ENCODE assay signal across 24 cellular contexts in the genomic region with DNA sequence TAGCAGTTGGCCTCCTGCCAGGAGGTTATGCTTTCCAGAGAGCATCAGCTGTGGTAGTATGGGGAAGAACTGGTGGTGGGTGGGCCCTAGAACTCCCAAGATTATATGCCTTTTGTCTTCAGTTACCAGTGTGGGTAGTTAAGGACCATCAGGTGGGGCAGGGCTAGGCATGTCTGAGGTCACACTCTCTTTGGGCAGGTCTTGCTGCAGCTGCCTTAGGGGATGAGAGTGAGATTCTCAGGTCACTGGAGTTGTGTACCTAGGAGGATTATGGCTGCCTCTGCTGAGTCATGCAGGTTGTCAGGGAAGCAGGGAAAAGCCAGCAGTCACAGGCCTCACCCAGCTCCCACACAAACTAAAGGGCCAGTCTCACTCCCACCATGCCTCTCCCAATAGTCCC.
"Had no signal": no experiment of that assay in that cellular context is flagged by ENCODE, and none has a peak within 500 bp of the region (broad histone marks: within the 10 kb centered on the region; RNA-seq: fewer than 3 reads in every experiment).

No MANE protein-coding gene starts in this region.

- H3K36me3 ChIP-seq: esophagus squamous epithelium, right atrium auricular region, sigmoid colon, thoracic aorta, transverse colon had no signal

- FAIRE-seq: endothelial cell of umbilical vein, kidney had no signal

- H3K27ac ChIP-seq: coronary artery, psoas muscle, right atrium auricular region, sigmoid colon, skin epidermis, thoracic aorta, transverse colon had no signal

- DNase-seq: effector CD4-positive, alpha-beta T cell; endodermal cell; esophagus squamous epithelium; foreskin fibroblast; immature natural killer cell; kidney; left colon; left ventricle myocardium superior; mesendoderm; naive thymus-derived CD4-positive, alpha-beta T cell; nephron progenitor cell; psoas muscle; sigmoid colon; stimulated activated CD4-positive, alpha-beta T cell treated with anti-CD3 and anti-CD28 coated beads, Interleukin-2, amount 100 ng/mL, for 24 hours; stimulated activated CD4-positive, alpha-beta T cell treated with anti-CD3 and anti-CD28 coated beads, Interleukin-4, amount 100 ng/mL, for 4 hours; stimulated activated naive B cell treated with anti-CD40 and anti-IgM and Interleukin-4, amounts not matched to agents 10 μg/mL and 1 μg/mL and 100 μg/mL, for 72 hours; stimulated activated naive CD8-positive, alpha-beta T cell treated with anti-CD3 and anti-CD28 coated beads, Interleukin-15, amount 100 ng/mL, for 72 hours; transverse colon had no signal

- H3K4me1 ChIP-seq: psoas muscle, right atrium auricular region, sigmoid colon, transverse colon had no signal

- ATAC-seq: left colon; left ventricle myocardium superior; naive thymus-derived CD4-positive, alpha-beta T cell; psoas muscle; stimulated activated naive B cell treated with anti-CD40 and anti-IgM and Interleukin-4, amounts not matched to agents 10 μg/mL and 1 μg/mL and 100 μg/mL, for 72 hours; stimulated activated naive CD8-positive, alpha-beta T cell treated with anti-CD3 and anti-CD28 coated beads, Interleukin-15, amount 100 ng/mL, for 72 hours had no signal

- H3K27me3 ChIP-seq: esophagus squamous epithelium, right atrium auricular region, sigmoid colon, transverse colon had no signal

- H3K4me3 ChIP-seq: coronary artery, esophagus squamous epithelium, lung, psoas muscle, right atrium auricular region, sigmoid colon, skin epidermis, thoracic aorta, transverse colon had no signal
